8 cellular contexts compared by ENCODE assay signal in the genomic region with DNA sequence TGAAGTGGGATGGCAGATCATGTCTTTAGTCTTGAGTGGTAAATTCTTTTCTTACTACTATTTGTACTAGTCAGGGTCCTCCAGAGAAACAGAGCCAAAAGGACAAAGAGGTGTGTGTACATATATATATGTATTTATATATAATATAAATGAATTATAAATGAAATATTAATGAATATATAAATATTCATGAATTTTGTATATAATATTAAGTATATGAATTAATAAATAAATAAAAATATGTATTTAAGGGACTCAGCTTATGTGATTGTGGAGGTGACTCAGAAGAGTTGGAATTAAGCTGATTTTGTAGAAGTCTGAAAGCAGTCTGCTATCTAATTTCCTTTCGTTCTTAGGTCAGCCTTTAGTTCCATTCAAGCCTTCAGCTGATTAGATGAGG.
"Had no signal": no experiment of that assay in that cellular context is flagged by ENCODE, and none has a peak within 500 bp of the region (broad histone marks: within the 10 kb centered on the region; RNA-seq: fewer than 3 reads in every experiment).

No MANE protein-coding gene starts in this region.

- ATAC-seq: GM23338, HCT116 had no signal

- DNase-seq: GM23248, GOT3, H7, H9, HCEC 1CT, HFFc6 had no signal

- H3K27ac Mint-ChIP-seq: GM23338, H9, HFFc6 had no signal

- H3K4me3 Mint-ChIP-seq: GM23338, H9, HFFc6 had no signal

- H3K4me1 Mint-ChIP-seq: GM23338, H9 had no signal
